Comparison of ENCODE assay signal across 8 cellular contexts in the genomic region with DNA sequence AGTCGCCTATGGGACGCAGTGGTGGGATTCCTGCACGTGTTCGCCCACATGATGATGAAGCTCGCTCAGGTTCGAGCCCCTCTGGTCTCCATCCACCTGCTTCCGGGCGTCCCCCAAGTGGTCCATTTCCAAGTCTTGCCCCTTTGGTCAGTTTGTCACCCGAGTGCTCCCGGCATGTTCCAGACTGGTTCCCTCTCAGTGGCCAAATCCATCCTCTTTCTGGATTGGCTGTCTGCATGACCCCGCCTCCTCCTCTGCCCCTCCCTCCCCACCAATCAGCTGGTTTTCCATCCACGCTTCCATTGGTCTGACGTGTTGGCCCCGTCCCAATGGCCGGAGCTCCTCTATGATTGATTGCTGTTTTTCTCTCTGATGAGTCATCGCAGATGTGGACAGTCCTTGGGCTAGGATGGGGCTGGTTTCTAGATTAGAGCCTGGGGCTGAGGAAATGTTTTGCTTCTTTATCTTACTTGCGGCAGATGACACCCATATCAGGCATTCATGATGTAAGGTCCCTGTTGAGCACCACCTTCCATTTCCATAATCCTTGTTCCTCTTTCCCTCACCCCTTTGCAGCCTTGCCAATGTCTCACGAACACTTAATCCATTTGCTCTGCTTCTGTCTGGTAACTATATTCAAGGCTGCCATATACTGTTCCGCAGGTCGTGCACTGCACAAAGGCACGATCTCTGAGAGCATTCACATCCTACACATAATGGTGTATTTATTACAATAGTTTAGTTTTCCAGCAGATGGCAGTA.
DNase-seq lines count a peak whose midpoint lies in the region; ATAC-seq and TF ChIP-seq lines count a peak whose summit lies in the region.

No MANE protein-coding gene starts in this region.

- CTCF ChIA-PET in AG04449 (lab: Yijun Ruan, JAX) (interaction anchor here (0.6 to 2.5 kb wide), 22 partner anchors 8 to 390 kb away, joined by 3 to 13 read pairs (median 3); partner anchors contain the start of genes EIF3K, MAP4K1, MRPS12 and SARS2), GM10248 (lab: Yijun Ruan, JAX) (interaction anchor here (0.6 to 5.2 kb wide), 24 partner anchors 10 to 435 kb away, joined by 3 to 64 read pairs (median 3); partner anchors contain the start of genes ACTN4, EIF3K, MRPS12 and SARS2)

- TF ChIP-seq CTCF in AG04449 (IDR thresholded peaks at IDR 0.05; ENCODE audit: insufficient read depth, low read length, missing control alignments): no peak
- peak; percentile 28 for TF ChIP-seq CTCF in GM10248 (IDR thresholded peaks at IDR 0.05; ENCODE audit: control extremely low read depth, extremely low read depth, low read depth, missing control alignments)
- no peak for TF ChIP-seq CTCF in Loucy (conservative IDR thresholded peaks at IDR 0.05; ENCODE audit: low read length)
- TF ChIP-seq CTCF in lower lobe of right lung (IDR thresholded peaks at IDR 0.05): peak; percentile 66
- TF ChIP-seq CTCF in tibial artery (IDR thresholded peaks at IDR 0.05): peak; percentile 53 to 61

- H3K9me3 ChIP-seq in Loucy (ENCODE audit: insufficient read depth, low read depth, low read length): no peaks in the 10 kb centered on the region
- H3K9me3 ChIP-seq in lower lobe of right lung: no peaks in the 10 kb centered on the region
- no peaks in the 10 kb centered on the region for H3K9me3 ChIP-seq in tibial artery

- no peaks in the 10 kb centered on the region for H3F3A ChIP-seq in Loucy (ENCODE audit: low read depth)

- H3K9me2 ChIP-seq in Loucy (replicated peaks; ENCODE audit: low read depth, low read length): no peaks in the 10 kb centered on the region

- POLR2A ChIA-PET in AG04449 (lab: Yijun Ruan, JAX) (no interaction called here), GM10248 (lab: Yijun Ruan, JAX) (interaction anchor here (0.6 kb wide), 1 partner anchor 60 kb away, joined by 7 read pairs; no protein-coding TSS in a partner anchor)

- no peak overlapping the region; the same call in none of the 2 replicates for H2AFZ ChIP-seq in Loucy (ENCODE audit: low read length)

- no peaks in the 10 kb centered on the region for H4K20me1 ChIP-seq in Loucy (ENCODE audit: insufficient read depth, low read length, poor library complexity, severe bottlenecking)

- no peaks in the 10 kb centered on the region for H3K79me2 ChIP-seq in Loucy (ENCODE audit: insufficient read depth, low read length)

- H3K9ac ChIP-seq in Loucy (ENCODE audit: low read depth, low read length, poor library complexity, severe bottlenecking): no peak overlapping the region

- peak overlapping the region; percentile 30 for H3K4me2 ChIP-seq in Loucy (ENCODE audit: low read depth, low read length, poor library complexity, severe bottlenecking)

- no peaks in the 10 kb centered on the region for H3K36me3 ChIP-seq in Loucy (ENCODE audit: insufficient read depth, low read length)
- no peaks in the 10 kb centered on the region for H3K36me3 ChIP-seq in lower lobe of right lung
- H3K36me3 ChIP-seq in tibial artery: no peaks in the 10 kb centered on the region

- no peak overlapping the region for H3K27ac ChIP-seq in lower lobe of right lung
- peak overlapping the region in 1 of 2 donors; percentile 1 for H3K27ac ChIP-seq in tibial artery

- no peak overlapping the region for H3K4me3 ChIP-seq in AG04449 (ENCODE audit: low read depth, low read length)
- no peak overlapping the region for H3K4me3 ChIP-seq in Loucy (ENCODE audit: low read length, poor library complexity, severe bottlenecking)
- peak overlapping the region; percentile 24 for H3K4me3 ChIP-seq in lower lobe of right lung
- H3K4me3 ChIP-seq in tibial artery: peak overlapping the region; percentile 3 to 14

- H3K4me1 ChIP-seq in Loucy (ENCODE audit: insufficient read depth, low read length, poor library complexity, severe bottlenecking): peaks cover 6% of the 10 kb centered on the region
- peaks cover 19% of the 10 kb centered on the region for H3K4me1 ChIP-seq in lower lobe of right lung
- peaks cover 0 to 23% (median 16%) of the 10 kb centered on the region in 4 donors for H3K4me1 ChIP-seq in tibial artery

- DNase-seq in AG04449 (ENCODE audit: low read depth, low spot score) (peak; percentile 12), GM10248 (ENCODE audit: extremely low spot score) (peak; percentile 75), SW 1271 (lab: John Stamatoyannopoulos, UW) (peak; percentile 32 to 60), dermis blood vessel endothelial cell (peak; percentile 82), lower lobe of right lung (peak; percentile 76), tibial artery (peak; percentile 62 to 82)

- intact Hi-C loops in lower lobe of right lung (cut with DNase I) (no loop called here), tibial artery (cut with DNase I; ENCODE audit: low total_unique reads) (no loop called here)

- ATAC-seq in lower lobe of right lung: peak; percentile 88 to 90
- no peak for ATAC-seq in HG03571 (IDR thresholded peaks at IDR 0.05; ENCODE audit: unreplicated experiment)

- H3K27me3 ChIP-seq in Loucy (ENCODE audit: insufficient read depth, low read length, poor library complexity, severe bottlenecking) (no peaks in the 10 kb centered on the region), lower lobe of right lung (ENCODE audit: low read depth) (no peaks in the 10 kb centered on the region), tibial artery (no peaks in the 10 kb centered on the region)

Comparison
In these comparisons a context has a peak if more than half of its experiments do, and no peak if none do; other contexts are left out.
1. DNase-seq: peak in every context shown above with its lines; median percentile 82 in dermis blood vessel endothelial cell; 76 in lower lobe of right lung; 75 in GM10248; 72 in tibial artery; 46 in SW 1271; 12 in AG04449.
2. H3K4me3 ChIP-seq: peak in lower lobe of right lung (single experiment) and tibial artery (2 of 2); none in AG04449 (single experiment) and Loucy (single experiment).
3. CTCF ChIP-seq: peak in GM10248 (single experiment), lower lobe of right lung (single experiment) and tibial artery (2 of 2); none in AG04449 (single experiment) and Loucy (single experiment).